In genomic region chr16:70745536-70746025, GRCh38 we compare ENCODE assay signal across 9 cellular contexts. TPM values are rescaled to one million over a fixed set of nuclear protein-coding genes. Genes with fewer than 3 reads are reported as not detected.
DNase-seq lines count a peak whose midpoint lies in the region; ATAC-seq and TF ChIP-seq lines count a peak whose summit lies in the region.
"Had no signal": no experiment of that assay in that cellular context is flagged by ENCODE, and none has a peak within 500 bp of the region (broad histone marks: within the 10 kb centered on the region; RNA-seq: fewer than 3 reads in every experiment).

No MANE protein-coding gene starts in this region.

- H3K27me3 ChIP-seq in mesenchymal stem cell (ENCODE audit: control insufficient read depth in 1 of 2, insufficient read depth in 1 of 2, low read length in 2 of 2) = no peaks in the 10 kb centered on the region
- no peaks in the 10 kb centered on the region for H3K27me3 ChIP-seq in thyroid gland

- H2AK5ac ChIP-seq in mesenchymal stem cell (ENCODE audit: low read length, severe bottlenecking) = peak overlapping the region; percentile 41

- H3K4me3 Mint-ChIP-seq in activated naive CD8-positive, alpha-beta T cell treated with anti-CD3 and anti-CD28 coated beads, Interleukin-2, amount 50 U/mL, for 24 hours = no peak overlapping the region

- peaks cover 33% of the 10 kb centered on the region for H3K4me1 Mint-ChIP-seq in activated naive CD8-positive, alpha-beta T cell treated with anti-CD3 and anti-CD28 coated beads, Interleukin-2, amount 50 U/mL, for 24 hours

- peak overlapping the region; percentile 82 for H3K9ac ChIP-seq in mesenchymal stem cell (ENCODE audit: low read length)

- no peak for TF ChIP-seq POLR2A in thyroid gland (IDR thresholded peaks at IDR 0.05)

- H3K4ac ChIP-seq in mesenchymal stem cell (ENCODE audit: low read depth in 1 of 2, low read length in 2 of 2) = peak overlapping the region; percentile 9 to 42

- H4K8ac ChIP-seq in mesenchymal stem cell (ENCODE audit: low read length) = peak overlapping the region; percentile 46

- peak overlapping the region in 1 of 2 experiments; percentile 85 for H3K14ac ChIP-seq in mesenchymal stem cell (ENCODE audit: low read length in 2 of 2)

- H3K27ac Mint-ChIP-seq in activated naive CD8-positive, alpha-beta T cell treated with anti-CD3 and anti-CD28 coated beads, Interleukin-2, amount 50 U/mL, for 24 hours = peak overlapping the region; percentile 80

- no peak for TF ChIP-seq CTCF in thyroid gland (IDR thresholded peaks at IDR 0.05)

- DNase-seq in DMS53 (lab: John Stamatoyannopoulos, UW) (peak; percentile 36), DMS53 treated with DMSO at 0.1 percent for 48 hours (lab: John Stamatoyannopoulos, UW; ENCODE audit: unreplicated experiment) (no peak), mesenchymal stem cell (no peak), thyroid gland (no peak), NCI-H2171 treated with DMSO at 0.1 percent for 48 hours (lab: John Stamatoyannopoulos, UW) (no peak), NCI-H524 (lab: John Stamatoyannopoulos, UW) (no peak)
- no peak for DNase-seq in activated naive CD8-positive, alpha-beta T cell treated with anti-CD3 and anti-CD28 coated beads, Interleukin-2, amount 50 U/mL, for 24 hours

- intact Hi-C loops in thyroid gland (cut with DNase I) = loop anchor here (2.0 kb wide), 1 partner anchor 17 kb away; no protein-coding TSS in a partner anchor

- peak overlapping the region; percentile 99 for H2BK120ac ChIP-seq in mesenchymal stem cell (ENCODE audit: low read depth, low read length)

- peaks cover 64% of the 10 kb centered on the region for H3K4me1 ChIP-seq in mesenchymal stem cell (ENCODE audit: control insufficient read depth, insufficient read depth, low read depth, low read length)
- H3K4me1 ChIP-seq in thyroid gland = peaks cover 38 to 68% of the 10 kb centered on the region in 2 donors

- 95% methylated on average over 6 of the region's 6 CpGs for WGBS in mesenchymal stem cell
- 88 to 96% methylated on average over 6 of the region's 6 CpGs for WGBS in thyroid gland, 2 donors

- H3K36me3 Mint-ChIP-seq in activated naive CD8-positive, alpha-beta T cell treated with anti-CD3 and anti-CD28 coated beads, Interleukin-2, amount 50 U/mL, for 24 hours (ENCODE audit: low read depth) = peaks cover 20% of the 10 kb centered on the region

- H3K27ac ChIP-seq in mesenchymal stem cell (ENCODE audit: low read length, poor library complexity, severe bottlenecking) = no peak overlapping the region
- peak overlapping the region in 2 of 3 donors; percentile 58 to 94 for H3K27ac ChIP-seq in thyroid gland

- H3K79me1 ChIP-seq in mesenchymal stem cell (replicated peaks; ENCODE audit: low read length, poor library complexity, severe bottlenecking) = peaks cover 14% of the 10 kb centered on the region

- H2BK15ac ChIP-seq in mesenchymal stem cell (ENCODE audit: low read depth, poor library complexity, severe bottlenecking) = peak overlapping the region; percentile 41

- peak overlapping the region; percentile 78 to 92 for H2BK12ac ChIP-seq in mesenchymal stem cell (ENCODE audit: low read length in 2 of 2)

- H3K4me3 ChIP-seq in mesenchymal stem cell (ENCODE audit: insufficient read depth in 1 of 2, low read depth in 1 of 2, low read length in 2 of 2) = no peak overlapping the region
- H3K4me3 ChIP-seq in thyroid gland (replicated peaks in 1 of 3) = no peak overlapping the region

- no peak overlapping the region for H2BK5ac ChIP-seq in mesenchymal stem cell (ENCODE audit: low read depth, low read length, poor library complexity, severe bottlenecking)

- peak overlapping the region; percentile 81 for H4K91ac ChIP-seq in mesenchymal stem cell (ENCODE audit: low read length)

- H3K9me3 ChIP-seq in mesenchymal stem cell (ENCODE audit: control insufficient read depth, low read length) (no peaks in the 10 kb centered on the region), thyroid gland (no peaks in the 10 kb centered on the region)

- peak overlapping the region; percentile 64 to 82 for H3K18ac ChIP-seq in mesenchymal stem cell (ENCODE audit: low read depth in 1 of 2, low read length in 2 of 2)

- H3K4me2 ChIP-seq in mesenchymal stem cell (ENCODE audit: low read length, poor library complexity, severe bottlenecking) = no peak overlapping the region

- H3K27me3 Mint-ChIP-seq in activated naive CD8-positive, alpha-beta T cell treated with anti-CD3 and anti-CD28 coated beads, Interleukin-2, amount 50 U/mL, for 24 hours = no peaks in the 10 kb centered on the region

- no peak overlapping the region for H3K23ac ChIP-seq in mesenchymal stem cell (ENCODE audit: low read length in 2 of 2)

- H3K9me3 Mint-ChIP-seq in activated naive CD8-positive, alpha-beta T cell treated with anti-CD3 and anti-CD28 coated beads, Interleukin-2, amount 50 U/mL, for 24 hours = no peaks in the 10 kb centered on the region
- H3K9me3 Mint-ChIP-seq: activated T-cell treated with anti-CD3 and anti-CD28 coated beads, Interleukin-2, amount 50 U/mL, for 72 hours had no signal

- H3K36me3 ChIP-seq in mesenchymal stem cell (ENCODE audit: control insufficient read depth in 1 of 2, insufficient read depth in 2 of 2, low read depth in 1 of 2, low read length in 2 of 2) (peaks cover 28 to 36% of the 10 kb centered on the region in 2 experiments), thyroid gland (no peaks in the 10 kb centered on the region)

- no peak for ATAC-seq in activated naive CD8-positive, alpha-beta T cell treated with anti-CD3 and anti-CD28 coated beads, Interleukin-2, amount 50 U/mL, for 24 hours
- no peak for ATAC-seq in GM21390 (IDR thresholded peaks at IDR 0.05; ENCODE audit: unreplicated experiment)

- H2AFZ ChIP-seq in mesenchymal stem cell (ENCODE audit: low read depth, low read length) = no peak overlapping the region

RNA-seq across cellular contexts. Expression of gene VAC14, which starts 55.4 kb away (rescaled TPM):
- polyA plus RNA-seq in mesenchymal stem cell (2013, experiment 1 of 2) = 29.9 TPM
- 29.1 TPM for polyA plus RNA-seq in mesenchymal stem cell (2013, experiment 2 of 2)
- total RNA-seq in thyroid gland = 10 to 100 TPM; 43.4 to 69.4 (median 63.1) TPM

RNA-seq across cellular contexts. Expression of gene MTSS2, which starts 59.7 kb away (rescaled TPM):
- 105 TPM for polyA plus RNA-seq in mesenchymal stem cell (2013, experiment 1 of 2)
- 103 TPM for polyA plus RNA-seq in mesenchymal stem cell (2013, experiment 2 of 2)
- total RNA-seq in thyroid gland = 10 to 100 TPM; 11.3 to 39.8 (median 26.7) TPM
